In the genomic region with DNA sequence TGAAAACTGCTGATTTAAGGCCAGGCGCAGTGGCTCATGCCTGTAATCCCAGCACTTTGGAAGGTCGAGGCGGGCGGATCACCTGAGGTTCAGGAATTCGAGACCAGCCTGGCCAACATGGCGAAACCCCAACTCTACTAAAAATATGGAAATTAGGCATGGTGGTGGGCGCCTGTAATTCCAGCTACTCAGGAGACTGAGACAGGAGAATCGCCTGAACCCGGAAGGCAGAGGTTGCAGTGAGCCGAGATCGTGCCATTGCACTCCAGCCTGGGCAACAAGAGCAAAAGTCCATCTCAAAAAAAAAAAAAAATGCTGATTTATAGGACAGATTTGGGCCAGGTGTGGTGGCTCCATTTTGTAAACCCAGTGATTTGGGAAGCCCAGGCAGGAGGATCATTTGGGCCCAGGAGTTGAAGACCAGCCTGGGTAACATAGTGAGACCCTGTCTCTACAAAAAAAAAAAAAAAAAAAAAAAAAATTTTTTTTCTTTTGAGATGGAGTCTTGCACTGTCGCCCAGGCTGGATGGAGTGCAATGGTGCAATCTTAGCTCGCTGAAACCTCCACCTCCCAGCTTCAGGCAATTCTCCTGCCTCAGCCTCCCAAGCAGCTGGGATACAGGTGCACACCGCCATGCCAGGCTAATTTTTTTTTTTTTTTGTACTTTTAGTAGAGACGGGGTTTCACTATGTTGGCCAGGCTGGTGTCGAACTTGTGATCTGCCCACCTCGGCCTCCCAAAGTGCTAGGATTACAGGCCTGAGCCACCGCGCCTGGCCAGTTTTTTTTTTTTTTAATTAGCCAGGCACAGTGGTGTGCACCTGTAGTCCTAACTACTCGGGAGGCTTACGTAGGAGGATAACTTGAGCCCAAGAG, we compare ENCODE assay signal across 1 cellular context.
TF ChIP-seq lines count a peak whose summit lies in the region.

No MANE protein-coding gene starts in this region.

TF ChIP-seq in SK-N-SH treated with all-trans-retinoic acid at 6 μM for 48 hours, 23 proteins besides CTCF, POLR2A, EP300 and RAD21:
- TF ChIP-seq, protein P1, sequence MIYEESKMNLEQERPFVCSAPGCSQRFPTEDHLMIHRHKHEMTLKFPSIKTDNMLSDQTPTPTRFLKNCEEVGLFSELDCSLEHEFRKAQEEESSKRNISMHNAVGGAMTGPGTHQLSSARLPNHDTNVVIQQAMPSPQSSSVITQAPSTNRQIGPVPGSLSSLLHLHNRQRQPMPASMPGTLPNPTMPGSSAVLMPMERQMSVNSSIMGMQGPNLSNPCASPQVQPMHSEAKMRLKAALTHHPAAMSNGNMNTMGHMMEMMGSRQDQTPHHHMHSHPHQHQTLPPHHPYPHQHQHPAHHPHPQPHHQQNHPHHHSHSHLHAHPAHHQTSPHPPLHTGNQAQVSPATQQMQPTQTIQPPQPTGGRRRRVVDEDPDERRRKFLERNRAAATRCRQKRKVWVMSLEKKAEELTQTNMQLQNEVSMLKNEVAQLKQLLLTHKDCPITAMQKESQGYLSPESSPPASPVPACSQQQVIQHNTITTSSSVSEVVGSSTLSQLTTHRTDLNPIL (CRISPR knock-in tag; IDR thresholded peaks at IDR 0.05; ENCODE audit: low read depth), result 0 out of 2 replicates have a peak, but pooled peaks have one; percentile 35
